In the genomic region with DNA sequence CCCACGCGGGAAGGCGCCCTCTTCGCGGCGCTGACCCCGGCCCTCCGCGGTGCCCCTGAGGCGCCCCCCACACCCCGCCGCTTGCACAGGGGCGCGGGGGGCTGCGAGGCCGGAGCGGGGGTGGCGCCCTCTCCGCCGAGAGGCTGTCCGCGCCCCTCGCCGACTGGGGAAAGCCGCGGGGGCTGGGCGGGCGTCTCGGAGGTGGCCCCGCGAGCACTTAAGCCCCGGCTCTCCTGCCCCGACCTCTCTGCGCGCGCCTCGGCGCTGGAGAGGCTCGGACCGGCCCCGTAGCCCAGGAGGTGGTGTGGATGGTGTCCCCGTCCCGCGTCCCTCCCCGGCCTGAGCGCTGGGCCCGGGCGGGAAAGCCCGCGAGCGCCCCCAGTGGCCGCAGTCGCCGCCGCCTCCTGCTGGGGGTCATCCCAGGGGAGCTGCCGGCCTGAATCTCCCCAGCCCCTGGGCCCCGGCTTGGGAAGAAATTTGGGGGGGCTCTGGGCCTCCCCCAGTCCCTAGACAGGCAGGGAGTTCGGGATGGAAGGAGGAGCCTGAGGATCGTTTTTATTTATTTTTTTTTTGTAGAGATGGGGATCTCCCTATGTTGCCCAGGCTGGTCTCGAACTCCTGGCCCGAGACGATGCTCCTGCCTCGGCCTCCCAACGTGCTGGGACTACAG, we compare ENCODE assay signal across 1 cellular context.
TF ChIP-seq lines count a peak whose summit lies in the region.

No MANE protein-coding gene starts in this region.

TF ChIP-seq in K562, 482 proteins besides CTCF, POLR2A, EP300 and RAD21 (continued from another document and continues in another):
- TF ChIP-seq DIDO1 (tag; IDR thresholded peaks at IDR 0.05; ENCODE audit: low read depth) (no peak), XRCC5 (IDR thresholded peaks at IDR 0.05; ENCODE audit: low read depth, low read length) (peak; percentile 96), CBFA2T2 (conservative IDR thresholded peaks at IDR 0.05) (no peak), ZNF551 (CRISPR knock-in tag; IDR thresholded peaks at IDR 0.05) (no peak), NCOA1 (IDR thresholded peaks at IDR 0.05; ENCODE audit: low read depth) (no peak), ASH1L (IDR thresholded peaks at IDR 0.05; ENCODE audit: borderline replicate concordance, low read depth, partially characterized antibody) (no peak), BRD4 (IDR thresholded peaks at IDR 0.05) (no peak), ZNF830 (CRISPR knock-in tag; IDR thresholded peaks at IDR 0.05) (no peak), JUN (IDR thresholded peaks at IDR 0.05; ENCODE audit: borderline replicate concordance, low read depth, low read length) (no peak; the same call in 1 of the 2 replicates), JUN (CRISPR knock-in tag; IDR thresholded peaks at IDR 0.05; ENCODE audit: borderline replicate concordance) (no peak), TOE1 (IDR thresholded peaks at IDR 0.05; ENCODE audit: borderline replicate concordance) (no peak), TOE1 (CRISPR knock-in tag; IDR thresholded peaks at IDR 0.05; ENCODE audit: borderline replicate concordance, low read depth) (0 out of 2 replicates have a peak, but pooled peaks have one; percentile 82), NFIX (CRISPR knock-in tag; IDR thresholded peaks at IDR 0.05; ENCODE audit: low read depth) (no peak), ZFPM2 (CRISPR knock-in tag; IDR thresholded peaks at IDR 0.05) (no peak), ZNF408 (CRISPR knock-in tag; IDR thresholded peaks at IDR 0.05; ENCODE audit: low read depth) (no peak), SMAD3 (CRISPR knock-in tag; conservative IDR thresholded peaks at IDR 0.05) (no peak), CHD1 (IDR thresholded peaks at IDR 0.05; ENCODE audit: low read length) (no peak), ZNF445 (CRISPR knock-in tag; IDR thresholded peaks at IDR 0.05; ENCODE audit: low read depth) (no peak), NFE2L1 (tag; IDR thresholded peaks at IDR 0.05; ENCODE audit: borderline replicate concordance, low read depth) (no peak), FOXM1 (IDR thresholded peaks at IDR 0.05; ENCODE audit: low read depth) (no peak), FOXM1 (CRISPR knock-in tag; IDR thresholded peaks at IDR 0.05; ENCODE audit: low read depth) (0 out of 2 replicates have a peak, but pooled peaks have one; percentile 16), EZH2 (IDR thresholded peaks at IDR 0.05; ENCODE audit: borderline replicate concordance, low read depth, low read length) (no peak), KAT7 (CRISPR knock-in tag; IDR thresholded peaks at IDR 0.05; ENCODE audit: borderline replicate concordance) (no peak), PRMT5 (CRISPR knock-in tag; IDR thresholded peaks at IDR 0.05) (no peak), ZNF24 (IDR thresholded peaks at IDR 0.05) (no peak), ETV5 (CRISPR knock-in tag; IDR thresholded peaks at IDR 0.05; ENCODE audit: low read depth) (no peak; the same call in none of the 2 replicates)
- TF ChIP-seq, protein P1, sequence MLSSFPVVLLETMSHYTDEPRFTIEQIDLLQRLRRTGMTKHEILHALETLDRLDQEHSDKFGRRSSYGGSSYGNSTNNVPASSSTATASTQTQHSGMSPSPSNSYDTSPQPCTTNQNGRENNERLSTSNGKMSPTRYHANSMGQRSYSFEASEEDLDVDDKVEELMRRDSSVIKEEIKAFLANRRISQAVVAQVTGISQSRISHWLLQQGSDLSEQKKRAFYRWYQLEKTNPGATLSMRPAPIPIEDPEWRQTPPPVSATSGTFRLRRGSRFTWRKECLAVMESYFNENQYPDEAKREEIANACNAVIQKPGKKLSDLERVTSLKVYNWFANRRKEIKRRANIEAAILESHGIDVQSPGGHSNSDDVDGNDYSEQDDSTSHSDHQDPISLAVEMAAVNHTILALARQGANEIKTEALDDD (IDR thresholded peaks at IDR 0.05), result no peak
- TF ChIP-seq, protein P2, sequence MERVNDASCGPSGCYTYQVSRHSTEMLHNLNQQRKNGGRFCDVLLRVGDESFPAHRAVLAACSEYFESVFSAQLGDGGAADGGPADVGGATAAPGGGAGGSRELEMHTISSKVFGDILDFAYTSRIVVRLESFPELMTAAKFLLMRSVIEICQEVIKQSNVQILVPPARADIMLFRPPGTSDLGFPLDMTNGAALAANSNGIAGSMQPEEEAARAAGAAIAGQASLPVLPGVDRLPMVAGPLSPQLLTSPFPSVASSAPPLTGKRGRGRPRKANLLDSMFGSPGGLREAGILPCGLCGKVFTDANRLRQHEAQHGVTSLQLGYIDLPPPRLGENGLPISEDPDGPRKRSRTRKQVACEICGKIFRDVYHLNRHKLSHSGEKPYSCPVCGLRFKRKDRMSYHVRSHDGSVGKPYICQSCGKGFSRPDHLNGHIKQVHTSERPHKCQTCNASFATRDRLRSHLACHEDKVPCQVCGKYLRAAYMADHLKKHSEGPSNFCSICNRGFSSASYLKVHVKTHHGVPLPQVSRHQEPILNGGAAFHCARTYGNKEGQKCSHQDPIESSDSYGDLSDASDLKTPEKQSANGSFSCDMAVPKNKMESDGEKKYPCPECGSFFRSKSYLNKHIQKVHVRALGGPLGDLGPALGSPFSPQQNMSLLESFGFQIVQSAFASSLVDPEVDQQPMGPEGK (CRISPR knock-in tag; IDR thresholded peaks at IDR 0.05; ENCODE audit: borderline replicate concordance), result no peak
- TF ChIP-seq, protein P3, sequence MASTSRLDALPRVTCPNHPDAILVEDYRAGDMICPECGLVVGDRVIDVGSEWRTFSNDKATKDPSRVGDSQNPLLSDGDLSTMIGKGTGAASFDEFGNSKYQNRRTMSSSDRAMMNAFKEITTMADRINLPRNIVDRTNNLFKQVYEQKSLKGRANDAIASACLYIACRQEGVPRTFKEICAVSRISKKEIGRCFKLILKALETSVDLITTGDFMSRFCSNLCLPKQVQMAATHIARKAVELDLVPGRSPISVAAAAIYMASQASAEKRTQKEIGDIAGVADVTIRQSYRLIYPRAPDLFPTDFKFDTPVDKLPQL (IDR thresholded peaks at IDR 0.05; ENCODE audit: extremely low read depth, insufficient read length), result no peak
- TF ChIP-seq, protein P4, sequence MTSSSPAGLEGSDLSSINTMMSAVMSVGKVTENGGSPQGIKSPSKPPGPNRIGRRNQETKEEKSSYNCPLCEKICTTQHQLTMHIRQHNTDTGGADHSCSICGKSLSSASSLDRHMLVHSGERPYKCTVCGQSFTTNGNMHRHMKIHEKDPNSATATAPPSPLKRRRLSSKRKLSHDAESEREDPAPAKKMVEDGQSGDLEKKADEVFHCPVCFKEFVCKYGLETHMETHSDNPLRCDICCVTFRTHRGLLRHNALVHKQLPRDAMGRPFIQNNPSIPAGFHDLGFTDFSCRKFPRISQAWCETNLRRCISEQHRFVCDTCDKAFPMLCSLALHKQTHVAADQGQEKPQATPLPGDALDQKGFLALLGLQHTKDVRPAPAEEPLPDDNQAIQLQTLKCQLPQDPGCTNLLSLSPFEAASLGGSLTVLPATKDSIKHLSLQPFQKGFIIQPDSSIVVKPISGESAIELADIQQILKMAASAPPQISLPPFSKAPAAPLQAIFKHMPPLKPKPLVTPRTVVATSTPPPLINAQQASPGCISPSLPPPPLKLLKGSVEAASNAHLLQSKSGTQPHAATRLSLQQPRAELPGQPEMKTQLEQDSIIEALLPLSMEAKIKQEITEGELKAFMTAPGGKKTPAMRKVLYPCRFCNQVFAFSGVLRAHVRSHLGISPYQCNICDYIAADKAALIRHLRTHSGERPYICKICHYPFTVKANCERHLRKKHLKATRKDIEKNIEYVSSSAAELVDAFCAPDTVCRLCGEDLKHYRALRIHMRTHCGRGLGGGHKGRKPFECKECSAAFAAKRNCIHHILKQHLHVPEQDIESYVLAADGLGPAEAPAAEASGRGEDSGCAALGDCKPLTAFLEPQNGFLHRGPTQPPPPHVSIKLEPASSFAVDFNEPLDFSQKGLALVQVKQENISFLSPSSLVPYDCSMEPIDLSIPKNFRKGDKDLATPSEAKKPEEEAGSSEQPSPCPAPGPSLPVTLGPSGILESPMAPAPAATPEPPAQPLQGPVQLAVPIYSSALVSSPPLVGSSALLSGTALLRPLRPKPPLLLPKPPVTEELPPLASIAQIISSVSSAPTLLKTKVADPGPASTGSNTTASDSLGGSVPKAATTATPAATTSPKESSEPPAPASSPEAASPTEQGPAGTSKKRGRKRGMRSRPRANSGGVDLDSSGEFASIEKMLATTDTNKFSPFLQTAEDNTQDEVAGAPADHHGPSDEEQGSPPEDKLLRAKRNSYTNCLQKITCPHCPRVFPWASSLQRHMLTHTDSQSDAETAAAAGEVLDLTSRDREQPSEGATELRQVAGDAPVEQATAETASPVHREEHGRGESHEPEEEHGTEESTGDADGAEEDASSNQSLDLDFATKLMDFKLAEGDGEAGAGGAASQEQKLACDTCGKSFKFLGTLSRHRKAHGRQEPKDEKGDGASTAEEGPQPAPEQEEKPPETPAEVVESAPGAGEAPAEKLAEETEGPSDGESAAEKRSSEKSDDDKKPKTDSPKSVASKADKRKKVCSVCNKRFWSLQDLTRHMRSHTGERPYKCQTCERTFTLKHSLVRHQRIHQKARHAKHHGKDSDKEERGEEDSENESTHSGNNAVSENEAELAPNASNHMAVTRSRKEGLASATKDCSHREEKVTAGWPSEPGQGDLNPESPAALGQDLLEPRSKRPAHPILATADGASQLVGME (CRISPR knock-in tag; IDR thresholded peaks at IDR 0.05), result 0 out of 2 replicates have a peak, but pooled peaks have one; percentile 51
- TF ChIP-seq, protein P5, sequence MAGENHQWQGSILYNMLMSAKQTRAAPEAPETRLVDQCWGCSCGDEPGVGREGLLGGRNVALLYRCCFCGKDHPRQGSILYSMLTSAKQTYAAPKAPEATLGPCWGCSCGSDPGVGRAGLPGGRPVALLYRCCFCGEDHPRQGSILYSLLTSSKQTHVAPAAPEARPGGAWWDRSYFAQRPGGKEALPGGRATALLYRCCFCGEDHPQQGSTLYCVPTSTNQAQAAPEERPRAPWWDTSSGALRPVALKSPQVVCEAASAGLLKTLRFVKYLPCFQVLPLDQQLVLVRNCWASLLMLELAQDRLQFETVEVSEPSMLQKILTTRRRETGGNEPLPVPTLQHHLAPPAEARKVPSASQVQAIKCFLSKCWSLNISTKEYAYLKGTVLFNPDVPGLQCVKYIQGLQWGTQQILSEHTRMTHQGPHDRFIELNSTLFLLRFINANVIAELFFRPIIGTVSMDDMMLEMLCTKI (IDR thresholded peaks at IDR 0.05; ENCODE audit: partially characterized antibody), result no peak
- TF ChIP-seq, protein P6, sequence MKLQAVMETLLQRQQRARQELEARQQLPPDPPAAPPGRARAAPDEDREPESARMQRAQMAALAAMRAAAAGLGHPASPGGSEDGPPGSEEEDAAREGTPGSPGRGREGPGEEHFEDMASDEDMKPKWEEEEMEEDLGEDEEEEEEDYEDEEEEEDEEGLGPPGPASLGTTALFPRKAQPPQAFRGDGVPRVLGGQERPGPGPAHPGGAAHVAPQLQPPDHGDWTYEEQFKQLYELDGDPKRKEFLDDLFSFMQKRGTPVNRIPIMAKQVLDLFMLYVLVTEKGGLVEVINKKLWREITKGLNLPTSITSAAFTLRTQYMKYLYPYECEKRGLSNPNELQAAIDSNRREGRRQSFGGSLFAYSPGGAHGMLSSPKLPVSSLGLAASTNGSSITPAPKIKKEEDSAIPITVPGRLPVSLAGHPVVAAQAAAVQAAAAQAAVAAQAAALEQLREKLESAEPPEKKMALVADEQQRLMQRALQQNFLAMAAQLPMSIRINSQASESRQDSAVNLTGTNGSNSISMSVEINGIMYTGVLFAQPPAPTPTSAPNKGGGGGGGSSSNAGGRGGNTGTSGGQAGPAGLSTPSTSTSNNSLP (IDR thresholded peaks at IDR 0.05; ENCODE audit: borderline replicate concordance, low read depth, low read length), result no peak
- TF ChIP-seq, protein P7, sequence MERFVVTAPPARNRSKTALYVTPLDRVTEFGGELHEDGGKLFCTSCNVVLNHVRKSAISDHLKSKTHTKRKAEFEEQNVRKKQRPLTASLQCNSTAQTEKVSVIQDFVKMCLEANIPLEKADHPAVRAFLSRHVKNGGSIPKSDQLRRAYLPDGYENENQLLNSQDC (CRISPR knock-in tag; IDR thresholded peaks at IDR 0.05), result peak; percentile 33; the same call in 1 of the 2 replicates
- TF ChIP-seq, protein P8, sequence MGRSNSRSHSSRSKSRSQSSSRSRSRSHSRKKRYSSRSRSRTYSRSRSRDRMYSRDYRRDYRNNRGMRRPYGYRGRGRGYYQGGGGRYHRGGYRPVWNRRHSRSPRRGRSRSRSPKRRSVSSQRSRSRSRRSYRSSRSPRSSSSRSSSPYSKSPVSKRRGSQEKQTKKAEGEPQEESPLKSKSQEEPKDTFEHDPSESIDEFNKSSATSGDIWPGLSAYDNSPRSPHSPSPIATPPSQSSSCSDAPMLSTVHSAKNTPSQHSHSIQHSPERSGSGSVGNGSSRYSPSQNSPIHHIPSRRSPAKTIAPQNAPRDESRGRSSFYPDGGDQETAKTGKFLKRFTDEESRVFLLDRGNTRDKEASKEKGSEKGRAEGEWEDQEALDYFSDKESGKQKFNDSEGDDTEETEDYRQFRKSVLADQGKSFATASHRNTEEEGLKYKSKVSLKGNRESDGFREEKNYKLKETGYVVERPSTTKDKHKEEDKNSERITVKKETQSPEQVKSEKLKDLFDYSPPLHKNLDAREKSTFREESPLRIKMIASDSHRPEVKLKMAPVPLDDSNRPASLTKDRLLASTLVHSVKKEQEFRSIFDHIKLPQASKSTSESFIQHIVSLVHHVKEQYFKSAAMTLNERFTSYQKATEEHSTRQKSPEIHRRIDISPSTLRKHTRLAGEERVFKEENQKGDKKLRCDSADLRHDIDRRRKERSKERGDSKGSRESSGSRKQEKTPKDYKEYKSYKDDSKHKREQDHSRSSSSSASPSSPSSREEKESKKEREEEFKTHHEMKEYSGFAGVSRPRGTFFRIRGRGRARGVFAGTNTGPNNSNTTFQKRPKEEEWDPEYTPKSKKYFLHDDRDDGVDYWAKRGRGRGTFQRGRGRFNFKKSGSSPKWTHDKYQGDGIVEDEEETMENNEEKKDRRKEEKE (IDR thresholded peaks at IDR 0.05; ENCODE audit: borderline replicate concordance in 1 of 2, control insufficient read depth in 1 of 2, low read depth in 2 of 2, low read length in 1 of 2), result no peak
- TF ChIP-seq, protein P9, sequence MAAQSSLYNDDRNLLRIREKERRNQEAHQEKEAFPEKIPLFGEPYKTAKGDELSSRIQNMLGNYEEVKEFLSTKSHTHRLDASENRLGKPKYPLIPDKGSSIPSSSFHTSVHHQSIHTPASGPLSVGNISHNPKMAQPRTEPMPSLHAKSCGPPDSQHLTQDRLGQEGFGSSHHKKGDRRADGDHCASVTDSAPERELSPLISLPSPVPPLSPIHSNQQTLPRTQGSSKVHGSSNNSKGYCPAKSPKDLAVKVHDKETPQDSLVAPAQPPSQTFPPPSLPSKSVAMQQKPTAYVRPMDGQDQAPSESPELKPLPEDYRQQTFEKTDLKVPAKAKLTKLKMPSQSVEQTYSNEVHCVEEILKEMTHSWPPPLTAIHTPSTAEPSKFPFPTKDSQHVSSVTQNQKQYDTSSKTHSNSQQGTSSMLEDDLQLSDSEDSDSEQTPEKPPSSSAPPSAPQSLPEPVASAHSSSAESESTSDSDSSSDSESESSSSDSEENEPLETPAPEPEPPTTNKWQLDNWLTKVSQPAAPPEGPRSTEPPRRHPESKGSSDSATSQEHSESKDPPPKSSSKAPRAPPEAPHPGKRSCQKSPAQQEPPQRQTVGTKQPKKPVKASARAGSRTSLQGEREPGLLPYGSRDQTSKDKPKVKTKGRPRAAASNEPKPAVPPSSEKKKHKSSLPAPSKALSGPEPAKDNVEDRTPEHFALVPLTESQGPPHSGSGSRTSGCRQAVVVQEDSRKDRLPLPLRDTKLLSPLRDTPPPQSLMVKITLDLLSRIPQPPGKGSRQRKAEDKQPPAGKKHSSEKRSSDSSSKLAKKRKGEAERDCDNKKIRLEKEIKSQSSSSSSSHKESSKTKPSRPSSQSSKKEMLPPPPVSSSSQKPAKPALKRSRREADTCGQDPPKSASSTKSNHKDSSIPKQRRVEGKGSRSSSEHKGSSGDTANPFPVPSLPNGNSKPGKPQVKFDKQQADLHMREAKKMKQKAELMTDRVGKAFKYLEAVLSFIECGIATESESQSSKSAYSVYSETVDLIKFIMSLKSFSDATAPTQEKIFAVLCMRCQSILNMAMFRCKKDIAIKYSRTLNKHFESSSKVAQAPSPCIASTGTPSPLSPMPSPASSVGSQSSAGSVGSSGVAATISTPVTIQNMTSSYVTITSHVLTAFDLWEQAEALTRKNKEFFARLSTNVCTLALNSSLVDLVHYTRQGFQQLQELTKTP (IDR thresholded peaks at IDR 0.05; ENCODE audit: low read depth in 1 of 2, partially characterized antibody in 2 of 2), result no peak
